18 cellular contexts compared by ENCODE assay signal in the genomic region with DNA sequence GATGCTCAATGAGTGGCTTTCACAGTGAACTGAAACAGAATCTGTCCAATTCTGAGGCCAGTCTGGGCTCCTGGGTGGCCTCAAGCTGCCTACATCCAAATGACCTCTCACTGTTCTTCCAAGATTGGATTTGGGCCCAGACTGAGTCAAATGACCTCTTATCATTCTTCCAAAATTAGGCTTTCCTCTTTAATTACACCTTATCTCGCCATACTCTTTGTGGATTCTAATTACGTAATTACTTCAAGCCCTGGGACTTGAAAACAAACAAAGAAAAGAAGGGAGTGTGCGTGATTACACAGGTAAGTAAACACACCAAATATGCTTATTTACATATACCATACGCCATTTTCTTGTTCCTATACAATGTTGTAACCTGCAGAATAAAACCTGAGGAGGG. TPM values are rescaled to one million over a fixed set of nuclear protein-coding genes. Genes with fewer than 3 reads are reported as not detected.
DNase-seq lines count a peak whose midpoint lies in the region; ATAC-seq and TF ChIP-seq lines count a peak whose summit lies in the region.
"Had no signal": no experiment of that assay in that cellular context is flagged by ENCODE, and none has a peak within 500 bp of the region (broad histone marks: within the 10 kb centered on the region; RNA-seq: fewer than 3 reads in every experiment).

No MANE protein-coding gene starts in this region.

- H3K9ac ChIP-seq in stomach smooth muscle (ENCODE audit: low read length in 2 of 2): peak overlapping the region in 1 of 2 donors; percentile 47
- H3K9ac ChIP-seq: BLaER1 had no signal

- H3K4me1 ChIP-seq in left lung (peaks cover 21 to 43% of the 10 kb centered on the region in 2 donors), stomach smooth muscle (ENCODE audit: control insufficient read depth, insufficient read depth, low read length) (peaks cover 91% of the 10 kb centered on the region)

- no peak for TF ChIP-seq CTCF in left lung (IDR thresholded peaks at IDR 0.05)

- peak overlapping the region; percentile 50 to 70 for H3K27ac ChIP-seq in left lung
- H3K27ac ChIP-seq in stomach smooth muscle (ENCODE audit: low read length): peak overlapping the region; percentile 99
- H3K27ac ChIP-seq: BLaER1, HL-60, neutrophil, SJCRH30, spleen had no signal

- DNase-seq in NCI-H1436 (lab: John Stamatoyannopoulos, UW) (peak; percentile 79), cerebellum (ENCODE audit: low spot score) (peak; percentile 50), left lung (no peak), cerebellar nuclear complex (lab: John Stamatoyannopoulos, UW) (no peak), SW480 (ENCODE audit: low spot score) (no peak), SHP77 treated with DMSO at 0.1 percent for 48 hours (lab: John Stamatoyannopoulos, UW) (no peak)
- DNase-seq: activated CD4-positive, alpha-beta memory T cell treated with anti-CD3 and anti-CD28 coated beads for 36 hours; activated naive CD8-positive, alpha-beta T cell treated with anti-CD3 and anti-CD28 coated beads, Interleukin-2, amount 50 U/mL, for 24 hours; activated T-cell treated with anti-CD3 and anti-CD28 coated beads, Interleukin-2, amount 50 U/mL, for 72 hours; HFFc6; hypothalamus; Kasumi-1; SJCRH30; spleen had no signal

- H3K9me3 ChIP-seq in left lung: no peaks in the 10 kb centered on the region
- no peaks in the 10 kb centered on the region for H3K9me3 ChIP-seq in stomach smooth muscle (ENCODE audit: control insufficient read depth in 2 of 2, low read length in 2 of 2)
- H3K9me3 ChIP-seq: BLaER1, neutrophil, SJCRH30, spleen had no signal

- H3K4me3 ChIP-seq in left lung: no peak overlapping the region
- H3K4me3 ChIP-seq in stomach smooth muscle (ENCODE audit: low read length in 2 of 2): peak overlapping the region in 1 of 2 donors; percentile 52
- H3K4me3 ChIP-seq: BLaER1, SJCRH30, spleen had no signal

- intact Hi-C loops in left lung (cut with DNase I): no loop called here

- no peaks in the 10 kb centered on the region for H3K27me3 ChIP-seq in left lung
- no peaks in the 10 kb centered on the region for H3K27me3 ChIP-seq in stomach smooth muscle (ENCODE audit: control insufficient read depth in 1 of 2, insufficient read depth in 2 of 2, low read length in 2 of 2)
- H3K27me3 ChIP-seq: BLaER1, neutrophil, SJCRH30, spleen had no signal

- peak; percentile 68 for ATAC-seq in left lung
- ATAC-seq: activated naive CD8-positive, alpha-beta T cell treated with anti-CD3 and anti-CD28 coated beads, Interleukin-2, amount 50 U/mL, for 24 hours; activated T-cell treated with anti-CD3 and anti-CD28 coated beads, Interleukin-2, amount 50 U/mL, for 72 hours had no signal

- H3K36me3 ChIP-seq in left lung (no peaks in the 10 kb centered on the region), stomach smooth muscle (ENCODE audit: control insufficient read depth in 2 of 2, insufficient read depth in 2 of 2, low read length in 2 of 2) (peaks cover 5% of the 10 kb centered on the region in 2 donors)
- H3K36me3 ChIP-seq: BLaER1, neutrophil, SJCRH30, spleen had no signal

RNA-seq across cellular contexts. Expression of a gene that starts 18.8 kb away (rescaled TPM):
- total RNA-seq in cerebellum: 114 TPM
- total RNA-seq in left lung: 10 to 100 TPM; 44.0 to 52.7 TPM

Comparison
In these comparisons a context has a peak if more than half of its experiments do, and no peak if none do; other contexts are left out.
1. DNase-seq: peak in NCI-H1436 (single experiment) and cerebellum (single experiment); none in left lung (0 of 2), cerebellar nuclear complex (0 of 2), SW480 (single experiment) and SHP77 treated with DMSO at 0.1 percent for 48 hours (single experiment).